ENCODE assay signal across 10 cellular contexts in the genomic region with DNA sequence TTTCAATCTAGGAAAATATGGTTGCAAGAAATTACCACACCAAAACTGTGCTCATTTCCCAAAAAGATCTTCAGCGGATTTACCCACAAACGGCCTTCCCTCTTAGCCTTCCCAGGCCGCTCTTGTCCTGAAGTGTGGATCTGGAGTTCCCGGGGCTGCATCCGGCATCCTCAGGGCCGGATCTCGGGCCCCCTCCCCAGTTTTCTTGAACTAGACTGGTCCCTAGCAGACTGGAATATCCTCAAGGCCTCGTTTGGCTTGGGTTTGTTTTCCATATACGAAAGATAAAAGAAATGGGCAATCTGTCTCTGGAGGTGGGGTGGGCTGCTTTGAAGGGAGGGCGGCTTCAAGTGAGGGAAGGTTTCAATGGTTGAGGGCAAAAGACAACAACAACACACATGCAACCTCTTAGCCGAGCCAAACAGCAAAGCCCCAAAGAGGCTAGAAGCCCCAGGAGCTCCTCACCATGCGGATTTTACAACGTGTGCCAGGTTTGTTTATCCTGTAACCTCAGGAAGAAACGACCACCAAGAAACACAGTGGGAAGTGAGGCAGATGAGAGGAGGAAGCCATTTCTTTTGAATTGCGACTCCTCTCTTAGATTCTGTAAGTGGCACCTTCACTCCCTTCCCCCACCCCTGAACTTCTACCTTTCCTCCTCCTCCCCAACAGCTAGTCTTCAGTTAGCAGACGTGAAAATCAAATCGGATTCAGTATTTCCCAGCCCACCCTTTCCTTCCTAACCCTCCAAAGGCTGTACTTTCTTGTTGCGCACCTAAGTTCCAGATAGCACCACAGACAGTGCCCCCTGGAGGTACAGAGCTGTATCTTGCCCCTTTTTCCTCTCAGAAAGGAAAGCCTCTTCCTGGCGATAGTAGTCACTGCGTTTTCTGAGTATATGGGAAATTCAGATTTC. TPM values are rescaled to one million over a fixed set of nuclear protein-coding genes. Genes with fewer than 3 reads are reported as not detected.
DNase-seq lines count a peak whose midpoint lies in the region; ATAC-seq, FAIRE-seq and TF ChIP-seq lines count a peak whose summit lies in the region.
"Had no signal": no experiment of that assay in that cellular context is flagged by ENCODE, and none has a peak within 500 bp of the region (broad histone marks: within the 10 kb centered on the region; RNA-seq: fewer than 3 reads in every experiment).

No MANE protein-coding gene starts in this region.

- 0 out of 2 replicates have a peak, but pooled peaks cover 5% of the 10 kb centered on the region for H3K27me3 ChIP-seq in HCT116 (ENCODE audit: insufficient read depth, low read length)
- no peaks in the 10 kb centered on the region for H3K27me3 ChIP-seq in OCI-LY3 (ENCODE audit: low read depth, low read length)

- no peaks in the 10 kb centered on the region for H3K79me2 ChIP-seq in HCT116 (ENCODE audit: insufficient read depth, low read length)
- H3K79me2 ChIP-seq in OCI-LY3 (ENCODE audit: low read length) = no peaks in the 10 kb centered on the region

- TF ChIP-seq POLR2A in HCT116 (IDR thresholded peaks at IDR 0.05; ENCODE audit: borderline replicate concordance, extremely low read depth, insufficient read depth, insufficient read length) = no peak

- no peaks in the 10 kb centered on the region for H3K9me2 ChIP-seq in HCT116 (ENCODE audit: insufficient read depth)

- H4K20me1 ChIP-seq in HCT116 (ENCODE audit: insufficient read depth) (no peaks in the 10 kb centered on the region), OCI-LY3 (ENCODE audit: insufficient read depth, low read length) (no peaks in the 10 kb centered on the region)

- POLR2A ChIA-PET in HCT116 (lab: Charles Lee) = no interaction called here

- CTCF ChIA-PET in HCT116 (lab: Charles Lee) = interaction anchor here (0.5 to 1.5 kb wide), 6 partner anchors 9 to 36 kb away, joined by 3 to 6 read pairs (median 4); no protein-coding TSS in a partner anchor

- no peak overlapping the region for H2AFZ ChIP-seq in HCT116 (ENCODE audit: low read depth, low read length, poor library complexity, severe bottlenecking)
- peak overlapping the region; percentile 72 for H2AFZ ChIP-seq in OCI-LY3 (ENCODE audit: low read depth, low read length)

- no peak for FAIRE-seq in kidney (lab: Jason Lieb, UNC)

- H3K4me3 ChIP-seq in HCT116 (replicated peaks in 1 of 2; ENCODE audit: low read depth in 1 of 2, low read length in 2 of 2) = no peak overlapping the region
- H3K4me3 ChIP-seq in OCI-LY3 (ENCODE audit: low read length) = 0 out of 2 replicates have a peak overlapping the region, but pooled peaks have one; percentile 1
- peak overlapping the region in 1 of 2 donors; percentile 30 for H3K4me3 ChIP-seq in kidney (ENCODE audit: low read length in 2 of 2)
- H3K4me3 ChIP-seq in mucosa of descending colon = no peak overlapping the region

- RAD21 ChIA-PET in HCT116 (lab: Charles Lee; ENCODE audit: low non-redundant PET in 1 of 2, low total read pairs in 2 of 2, uncharacterized antibody in 2 of 2, unreplicated experiment in 2 of 2) = no interaction called here

- peak; percentile 18; the same call in 1 of the 2 replicates for TF ChIP-seq RAD21 in HCT116 (IDR thresholded peaks at IDR 0.05; ENCODE audit: low read depth)

- intact Hi-C loops in HCT116 (cut with micrococcal nuclease) = no loop called here
- intact Hi-C loops in kidney (cut with DNase I) = no loop called here
- intact Hi-C loops in mucosa of descending colon (cut with DNase I, micrococcal nuclease) = no loop called here

- TF ChIP-seq CTCF in GM12873 (IDR thresholded peaks at IDR 0.05; ENCODE audit: insufficient read depth, low read depth, low read length, missing control alignments) = peak; percentile 71
- TF ChIP-seq CTCF in HCT116 (IDR thresholded peaks at IDR 0.05 in 2 of 3, conservative IDR thresholded peaks at IDR 0.05 in 1 of 3; ENCODE audit: borderline replicate concordance in 1 of 3, insufficient read depth in 1 of 3, low read depth in 2 of 3, low read length in 2 of 3) = peak; percentile 16 to 87 (median 85); a peak in 4 of 6 replicates
- TF ChIP-seq CTCF in OCI-LY3 (IDR thresholded peaks at IDR 0.05; ENCODE audit: low read depth, low read length) = peak; percentile 71
- peak; percentile 43 for TF ChIP-seq CTCF in kidney (IDR thresholded peaks at IDR 0.05; ENCODE audit: borderline replicate concordance, extremely low read depth, insufficient read depth)
- TF ChIP-seq CTCF in mucosa of descending colon (IDR thresholded peaks at IDR 0.05) = no peak

- no TSS peak for BruUV-seq in HCT116 (replicated peaks; lab: Mats Ljungman, UMichigan)

- H3K36me3 ChIP-seq in HCT116 (ENCODE audit: control insufficient read depth in 1 of 2, insufficient read depth in 2 of 2, low read length in 2 of 2) (no peaks in the 10 kb centered on the region), OCI-LY3 (replicated peaks; ENCODE audit: low read depth, low read length) (no peaks in the 10 kb centered on the region), kidney (ENCODE audit: control insufficient read depth in 1 of 2, insufficient read depth in 2 of 2, low read length in 2 of 2) (no peaks in the 10 kb centered on the region), mucosa of descending colon (ENCODE audit: low read depth) (no peaks in the 10 kb centered on the region)

- H3K9me3 ChIP-seq in HCT116 (ENCODE audit: control insufficient read depth in 1 of 2, insufficient read depth in 1 of 2, low read depth in 1 of 2, low read length in 2 of 2) (no peaks in the 10 kb centered on the region), OCI-LY3 (ENCODE audit: insufficient read depth, low read length) (no peaks in the 10 kb centered on the region), kidney (ENCODE audit: control insufficient read depth in 1 of 2, low read length in 2 of 2) (no peaks in the 10 kb centered on the region), mucosa of descending colon (no peaks in the 10 kb centered on the region)

- DNase-seq in HCT116 (ENCODE audit: low read depth, low spot score) (peak; percentile 4), kidney (no peak), D341Med (ENCODE audit: low spot score) (no peak), mucosa of descending colon (no peak), hippocampal formation (lab: John Stamatoyannopoulos, UW) (no peak), MV-4-11 (lab: John Stamatoyannopoulos, UW) (no peak)
- DNase-seq: activated CD4-positive, alpha-beta T cell treated with anti-CD3 and anti-CD28 coated beads for 36 hours; immature natural killer cell had no signal

- H3K4me2 ChIP-seq in HCT116 (ENCODE audit: low read length) (0 out of 2 replicates have a peak overlapping the region, but pooled peaks have one; percentile 3), OCI-LY3 (ENCODE audit: low read length) (peak overlapping the region; percentile 21; the same call in 1 of the 2 replicates)

- peak; percentile 85 for ATAC-seq in HCT116
- no peak for ATAC-seq in mucosa of descending colon
- ATAC-seq: activated CD4-positive, alpha-beta T cell treated with anti-CD3 and anti-CD28 coated beads for 36 hours had no signal

- no peaks in the 10 kb centered on the region for H3K4me1 ChIP-seq in HCT116 (ENCODE audit: control insufficient read depth in 1 of 2, insufficient read depth in 2 of 2, low read length in 2 of 2)
- H3K4me1 ChIP-seq in OCI-LY3 (ENCODE audit: low read length) = no peaks in the 10 kb centered on the region
- peaks cover 3 to 5% of the 10 kb centered on the region in 2 donors for H3K4me1 ChIP-seq in kidney (ENCODE audit: control insufficient read depth in 1 of 2, insufficient read depth in 1 of 2, low read depth in 1 of 2, low read length in 2 of 2)
- H3K4me1 ChIP-seq in mucosa of descending colon (ENCODE audit: low read depth) = no peaks in the 10 kb centered on the region

- H3K9ac ChIP-seq in HCT116 (ENCODE audit: low read length) = no peak overlapping the region
- no peak overlapping the region for H3K9ac ChIP-seq in OCI-LY3 (ENCODE audit: low read length)
- H3K9ac ChIP-seq in kidney (ENCODE audit: low read length in 2 of 2) = no peak overlapping the region

- H3K27ac ChIP-seq in HCT116 (ENCODE audit: low read depth, low read length) = no peak overlapping the region
- no peak overlapping the region for H3K27ac ChIP-seq in OCI-LY3 (ENCODE audit: low read length)
- no peak overlapping the region for H3K27ac ChIP-seq in kidney (ENCODE audit: low read depth in 2 of 2, low read length in 2 of 2)

TF ChIP-seq in HCT116, 20 proteins besides CTCF, POLR2A, EP300 and RAD21:
- no peak for TF ChIP-seq ELF1 (IDR thresholded peaks at IDR 0.05; ENCODE audit: borderline replicate concordance, low read depth)
- TF ChIP-seq, protein P1, sequence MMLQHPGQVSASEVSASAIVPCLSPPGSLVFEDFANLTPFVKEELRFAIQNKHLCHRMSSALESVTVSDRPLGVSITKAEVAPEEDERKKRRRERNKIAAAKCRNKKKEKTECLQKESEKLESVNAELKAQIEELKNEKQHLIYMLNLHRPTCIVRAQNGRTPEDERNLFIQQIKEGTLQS (IDR thresholded peaks at IDR 0.05) = no peak

RNA-seq across cellular contexts. Expression of a gene that starts 2.6 kb away (rescaled TPM):
- not detected for total RNA-seq in HCT116 (2021; ENCODE audit: unreplicated experiment)
- polyA plus RNA-seq in HCT116 (2012) = not detected in 2 replicates
- total RNA-seq in kidney = not detected
- not detected for polyA plus RNA-seq in kidney (ENCODE audit: insufficient read depth, low read depth, low replicate concordance)
- not detected for total RNA-seq in mucosa of descending colon
- total RNA-seq: activated CD4-positive, alpha-beta T cell treated with anti-CD3 and anti-CD28 coated beads for 36 hours had no signal
- polyA plus RNA-seq: immature natural killer cell had no signal

RNA-seq across cellular contexts. Expression of a gene that starts 6.6 kb away (rescaled TPM):
- not detected for total RNA-seq in HCT116 (2021; ENCODE audit: unreplicated experiment)
- polyA plus RNA-seq in HCT116 (2012) = not detected in 2 replicates
- total RNA-seq in kidney = not detected
- polyA plus RNA-seq in kidney (ENCODE audit: insufficient read depth, low read depth, low replicate concordance) = not detected
- total RNA-seq in mucosa of descending colon = not detected
- total RNA-seq: activated CD4-positive, alpha-beta T cell treated with anti-CD3 and anti-CD28 coated beads for 36 hours had no signal
- polyA plus RNA-seq: immature natural killer cell had no signal
